Comparison of ENCODE assay signal across 9 cellular contexts in genomic region chr2:218010838-218011616, GRCh38. TPM values are rescaled to one million over a fixed set of nuclear protein-coding genes. Genes with fewer than 3 reads are reported as not detected.
DNase-seq lines count a peak whose midpoint lies in the region; ATAC-seq and TF ChIP-seq lines count a peak whose summit lies in the region.
"Had no signal": no experiment of that assay in that cellular context is flagged by ENCODE, and none has a peak within 500 bp of the region (broad histone marks: within the 10 kb centered on the region; RNA-seq: fewer than 3 reads in every experiment).

No MANE protein-coding gene starts in this region.

- no peak for TF ChIP-seq CTCF in suprapubic skin (IDR thresholded peaks at IDR 0.05)

- peak overlapping the region; percentile 58; the same call in 1 of the 2 replicates for H3K4me3 ChIP-seq in iPS-18c (ENCODE audit: insufficient read depth, low read depth, low read length)
- H3K4me3 ChIP-seq in suprapubic skin: peak overlapping the region; percentile 68

- H3K9me3 ChIP-seq in T-helper 17 cell (ENCODE audit: control insufficient read depth, low read length, poor library complexity, severe bottlenecking) (no peaks in the 10 kb centered on the region), iPS-18c (ENCODE audit: control insufficient read depth, insufficient read depth, low read length) (no peaks in the 10 kb centered on the region), suprapubic skin (no peaks in the 10 kb centered on the region)

- no peaks in the 10 kb centered on the region for H3K9me3 Mint-ChIP-seq in activated CD4-positive, alpha-beta T cell treated with anti-CD3 and anti-CD28 coated beads, Interleukin-2, amount 10 ng/mL, durations not matched to agents 24 days and 14 days
- H3K9me3 Mint-ChIP-seq: activated B cell treated with CpG ODN at 0.5 μM for 24 hours had no signal

- TF ChIP-seq POLR2A in suprapubic skin (IDR thresholded peaks at IDR 0.05): no peak

- intact Hi-C loops in activated CD4-positive, alpha-beta T cell treated with anti-CD3 and anti-CD28 coated beads, Interleukin-2, amount 10 ng/mL, durations not matched to agents 24 days and 14 days (cut with micrococcal nuclease): no loop called here

- H3K27ac ChIP-seq in suprapubic skin: no peak overlapping the region

- no peak for ATAC-seq in T-helper 17 cell
- no peak for ATAC-seq in GM21381 (IDR thresholded peaks at IDR 0.05; ENCODE audit: unreplicated experiment)
- ATAC-seq in HG02588 (IDR thresholded peaks at IDR 0.05; ENCODE audit: unreplicated experiment): no peak
- ATAC-seq in GM21447 (IDR thresholded peaks at IDR 0.05; ENCODE audit: unreplicated experiment): no peak

- no peak for DNase-seq in activated CD4-positive, alpha-beta T cell treated with anti-CD3 and anti-CD28 coated beads, Interleukin-2, amount 10 ng/mL, durations not matched to agents 24 days and 14 days
- DNase-seq in activated CD4-positive, alpha-beta T cell treated with anti-CD3 and anti-CD28 coated beads for 48 hours: no peak
- DNase-seq in T-helper 17 cell: no peak
- DNase-seq in suprapubic skin (ENCODE audit: low spot score in 2 of 2): no peak
- DNase-seq: activated B cell treated with CpG ODN at 0.5 μM for 24 hours had no signal

- H3K4me3 Mint-ChIP-seq in activated CD4-positive, alpha-beta T cell treated with anti-CD3 and anti-CD28 coated beads, Interleukin-2, amount 10 ng/mL, durations not matched to agents 24 days and 14 days: peak overlapping the region; percentile 65
- H3K4me3 Mint-ChIP-seq in T-helper 17 cell: peak overlapping the region; percentile 87
- H3K4me3 Mint-ChIP-seq: activated B cell treated with CpG ODN at 0.5 μM for 24 hours had no signal

- no peak for TF ChIP-seq EP300 in suprapubic skin (IDR thresholded peaks at IDR 0.05)

- peaks cover 26% of the 10 kb centered on the region for H3K27me3 ChIP-seq in suprapubic skin

- no peaks in the 10 kb centered on the region for H3K36me3 Mint-ChIP-seq in activated CD4-positive, alpha-beta T cell treated with anti-CD3 and anti-CD28 coated beads, Interleukin-2, amount 10 ng/mL, durations not matched to agents 24 days and 14 days (ENCODE audit: low read depth)
- peaks cover 2% of the 10 kb centered on the region for H3K36me3 Mint-ChIP-seq in T-helper 17 cell (ENCODE audit: low read depth)

- peaks cover 41% of the 10 kb centered on the region for H3K27me3 Mint-ChIP-seq in activated CD4-positive, alpha-beta T cell treated with anti-CD3 and anti-CD28 coated beads, Interleukin-2, amount 10 ng/mL, durations not matched to agents 24 days and 14 days
- peaks cover 68% of the 10 kb centered on the region for H3K27me3 Mint-ChIP-seq in T-helper 17 cell

- peaks cover 41% of the 10 kb centered on the region for H3K4me1 ChIP-seq in suprapubic skin

- H3K4me1 Mint-ChIP-seq in activated CD4-positive, alpha-beta T cell treated with anti-CD3 and anti-CD28 coated beads, Interleukin-2, amount 10 ng/mL, durations not matched to agents 24 days and 14 days: peaks cover 9% of the 10 kb centered on the region
- peaks cover 6% of the 10 kb centered on the region for H3K4me1 Mint-ChIP-seq in T-helper 17 cell

- H3K36me3 ChIP-seq in suprapubic skin: no peaks in the 10 kb centered on the region

- 50% methylated on average over 12 of the region's 14 CpGs for WGBS in suprapubic skin

- H3K27ac Mint-ChIP-seq in activated CD4-positive, alpha-beta T cell treated with anti-CD3 and anti-CD28 coated beads, Interleukin-2, amount 10 ng/mL, durations not matched to agents 24 days and 14 days: no peak overlapping the region
- H3K27ac Mint-ChIP-seq in T-helper 17 cell: no peak overlapping the region
- H3K27ac Mint-ChIP-seq: activated B cell treated with CpG ODN at 0.5 μM for 24 hours had no signal

RNA-seq across cellular contexts. Expression of gene TNS1, which starts 8.2 kb away (rescaled TPM):
- 0.70 and 1.3 TPM in 2 replicates for total RNA-seq in activated CD4-positive, alpha-beta T cell treated with anti-CD3 and anti-CD28 coated beads, Interleukin-2, amount 10 ng/mL, durations not matched to agents 24 days and 14 days
- total RNA-seq in T-helper 17 cell (10 to 100 TPM in 1 of 2 donors, under 1 TPM in 1; 0.80 to 16.8 TPM), suprapubic skin (100 to 1,000 TPM in 2 of 4 donors, 10 to 100 TPM in 2; 64.1 to 145 (median 99.5) TPM)

RNA-seq across cellular contexts. Expression of gene RUFY4, which starts 58.0 kb away (rescaled TPM):
- 0.52 and 1.8 TPM in 2 replicates for total RNA-seq in activated CD4-positive, alpha-beta T cell treated with anti-CD3 and anti-CD28 coated beads, Interleukin-2, amount 10 ng/mL, durations not matched to agents 24 days and 14 days
- total RNA-seq in T-helper 17 cell (under 1 TPM in 1 of 2 donors, not detected in 1; 0.77 TPM), suprapubic skin (not detected)
